8 cellular contexts compared by ENCODE assay signal in genomic region chr15:82808634-82809041, GRCh38. TPM values are rescaled to one million over a fixed set of nuclear protein-coding genes. Genes with fewer than 3 reads are reported as not detected.
DNase-seq lines count a peak whose midpoint lies in the region; ATAC-seq, FAIRE-seq and TF ChIP-seq lines count a peak whose summit lies in the region.

No MANE protein-coding gene starts in this region.

- no TSS peak for BruUV-seq in GM12878 (replicated peaks; lab: Mats Ljungman, UMichigan)

- H3K9me3 ChIP-seq in GM12878 (replicated peaks; ENCODE audit: control insufficient read depth, insufficient read depth, low read length): no peaks in the 10 kb centered on the region
- no peaks in the 10 kb centered on the region for H3K9me3 ChIP-seq in MG63

- RAD21 ChIA-PET in GM12878 (lab: Charles Lee; ENCODE audit: unreplicated experiment): interaction anchor here (0.6 to 1.9 kb wide), 3 partner anchors 24 to 198 kb away, joined by 3 to 5 read pairs (median 3); no protein-coding TSS in a partner anchor

- TF ChIP-seq EP300 in GM12878 (IDR thresholded peaks at IDR 0.05; ENCODE audit: borderline replicate concordance in 1 of 2, control insufficient read depth in 1 of 2, low read depth in 2 of 2, low read length in 2 of 2): no peak

- H3K4me1 Mint-ChIP-seq in naive B cell: peaks cover 40 to 57% (median 54%) of the 10 kb centered on the region in 3 donors

- peaks cover 0 to 3% (median 0%) of the 10 kb centered on the region in 7 donors for H3K9me3 Mint-ChIP-seq in naive B cell

- 2% methylated on average over 9 of the region's 9 CpGs for WGBS in GM12878 (ENCODE audit: insufficient coverage, insufficient replicate concordance, low lambda C conversion rate, missing lambda C conversion rate)

- no peak for TF ChIP-seq RAD21 in GM12878 (IDR thresholded peaks at IDR 0.05; ENCODE audit: insufficient read depth, low read depth, low read length)

- H3K27ac Mint-ChIP-seq in naive B cell: peak overlapping the region; percentile 43 to 97 (median 84)

- peaks cover 0 to 3% of the 10 kb centered on the region in 2 donors for H3K36me3 Mint-ChIP-seq in naive B cell

- H3K4me2 ChIP-seq in GM12878 (ENCODE audit: control insufficient read depth, insufficient read depth): peak overlapping the region; percentile 39

- SMC1A ChIA-PET in GM12878 (lab: Charles Lee; ENCODE audit: uncharacterized antibody, unreplicated experiment): interaction anchor here (0.9 to 6.3 kb wide), 3 partner anchors 11 to 58 kb away, joined by 3 to 39 read pairs (median 3); no protein-coding TSS in a partner anchor

- intact Hi-C loops in GM12878 (cut with micrococcal nuclease; ENCODE audit: unreplicated experiment): no loop called here

- H4K20me1 ChIP-seq in GM12878 (ENCODE audit: control insufficient read depth, insufficient read depth): no peaks in the 10 kb centered on the region

- peaks cover 33% of the 10 kb centered on the region for H3K79me2 ChIP-seq in GM12878 (ENCODE audit: control insufficient read depth, insufficient read depth, low read length)

- peak overlapping the region; percentile 1 to 96 (median 85) for H3K4me3 Mint-ChIP-seq in naive B cell

- POLR2A ChIA-PET in GM12878 (lab: Charles Lee): interaction anchor here (0.6 to 1.7 kb wide), 2 partner anchors 34 to 59 kb away, joined by 4 to 5 read pairs; no protein-coding TSS in a partner anchor

- peak overlapping the region; percentile 45 for H2AFZ ChIP-seq in GM12878 (ENCODE audit: control insufficient read depth, low read depth, low read length)

- H3K4me3 ChIP-seq in HL-60 (replicated peaks; ENCODE audit: insufficient read depth, low read length) (no peak overlapping the region), GM12878 (peak overlapping the region; percentile 35; the same call in 1 of the 2 replicates), MG63 (no peak overlapping the region; the same call in 1 of the 2 replicates)

- H3K36me3 ChIP-seq in GM12878 (ENCODE audit: control insufficient read depth in 2 of 2, insufficient read depth in 2 of 2, low read length in 1 of 2) (peaks cover 0 to 4% of the 10 kb centered on the region in 2 experiments; a peak in 2 of 4 replicates), MG63 (peaks cover 12% of the 10 kb centered on the region)

- H3K27me3 ChIP-seq in HL-60 (ENCODE audit: insufficient read depth, poor library complexity, severe bottlenecking): no peaks in the 10 kb centered on the region
- H3K27me3 ChIP-seq in GM12878 (replicated peaks in 1 of 2; ENCODE audit: control insufficient read depth in 2 of 2, insufficient read depth in 2 of 2, low read length in 1 of 2): no peaks in the 10 kb centered on the region
- H3K27me3 ChIP-seq in MG63: no peaks in the 10 kb centered on the region

- CTCF ChIA-PET in GM12878 (lab: Yijun Ruan, JAX): interaction anchor here (0.9 to 1.5 kb wide), 3 partner anchors 58 to 267 kb away, joined by 3 to 4 read pairs (median 3); partner anchors contain the start of gene C15orf40

- in situ Hi-C loops in ACHN (cut with HindIII; ENCODE audit: low pct_ligation_motif_present, low pct_unique_long_range_greater_than_20kb, low sequenced_read_pairs) (no loop called here), GM12878 (cut with MboI) (loop anchor here (10.0 kb wide), 1 partner anchor 264 kb away; the partner anchor contains the start of gene RPS17)

- H3K9ac ChIP-seq in GM12878 (ENCODE audit: control insufficient read depth, insufficient read depth, low read length): no peak overlapping the region

- ATAC-seq in GM12878 (no peak), naive B cell (ENCODE audit: low read depth in 2 of 2) (no peak), HG03457 (IDR thresholded peaks at IDR 0.05; ENCODE audit: unreplicated experiment) (no peak)

- no peak for FAIRE-seq in GM12878 (lab: Jason Lieb, UNC)

- TF ChIP-seq CTCF in HL-60 (IDR thresholded peaks at IDR 0.05; ENCODE audit: insufficient read depth, low read length) (no peak), GM12878 (IDR thresholded peaks at IDR 0.05 in 2 of 3, conservative IDR thresholded peaks at IDR 0.05 in 1 of 3; ENCODE audit: control insufficient read depth in 2 of 3, extremely low read depth in 1 of 3, insufficient read depth in 1 of 3, low read depth in 3 of 3, low read length in 3 of 3) (no peak)

- DNase-seq in ACHN: peak; percentile 48
- no peak for DNase-seq in HL-60 (ENCODE audit: low read depth in 1 of 2, low spot score in 1 of 2)
- no peak for DNase-seq in GM12878 (ENCODE audit: low read depth, low spot score)
- DNase-seq in naive B cell: no peak
- no peak for DNase-seq in MG63
- DNase-seq in D341Med (ENCODE audit: low spot score): no peak
- DNase-seq in islet precursor cell: no peak

- H3K27me3 Mint-ChIP-seq in naive B cell: no peaks in the 10 kb centered on the region

- peak overlapping the region; percentile 93 for H3K27ac ChIP-seq in HL-60 (replicated peaks)
- peak overlapping the region; percentile 41 for H3K27ac ChIP-seq in GM12878 (ENCODE audit: control insufficient read depth, insufficient read depth)

- TF ChIP-seq POLR2A in GM12878 (IDR thresholded peaks at IDR 0.05; ENCODE audit: low read depth, low read length): no peak

- peaks cover 32% of the 10 kb centered on the region for H3K4me1 ChIP-seq in GM12878 (ENCODE audit: control insufficient read depth, insufficient read depth, low read length)

TF ChIP-seq in GM12878, 131 proteins besides CTCF, POLR2A, EP300 and RAD21:
- no peak for TF ChIP-seq FOXM1 (IDR thresholded peaks at IDR 0.05; ENCODE audit: low read depth, low read length)
TF ChIP-seq in GM12878: peak in this region for 0.

RNA-seq across cellular contexts. Expression of gene WHAMM, which starts 0.8 kb away (rescaled TPM):
- 14.5 and 15.4 TPM in 2 replicates for total RNA-seq in GM12878 (2013; cell fraction: nucleolus; rRNA removed)
- total RNA-seq in GM12878 (2014; rRNA removed) (2.3 and 3.1 TPM in 2 replicates), GM12878 (2014; rRNA removed; fragmentation: Illumina TruSeq; extraction: Trizol) (2.2 and 2.3 TPM in 2 replicates), GM12878 (2021) (2.9 and 4.2 TPM in 2 replicates)
- polyA plus RNA-seq in GM12878 (2011; ENCODE audit: low read depth): 3.1 TPM
- polyA plus RNA-seq in GM12878 (2011; rRNA removed) (6.5 and 6.7 TPM in 2 replicates), GM12878 (2014; fragmentation: Illumina TruSeq; extraction: Trizol) (3.0 and 8.2 TPM in 2 replicates), GM12878 (2014; fragmentation: Nextera tagmentation; extraction: Ambion mirVana) (1 to 10 TPM; 1.7 to 1.8 TPM), GM12878 (2014; rRNA removed) (3.0 and 3.3 TPM in 2 replicates), GM12878 (2016; fragmentation: Nextera tagmentation; extraction: Ambion mirVana) (1 to 10 TPM in 1 of 2 experiments, under 1 TPM in 1; 0.87 to 2.7 TPM), naive B cell (ENCODE audit: low read depth in 6 of 6) (1 to 10 TPM; 2.2 to 7.3 (median 5.1) TPM)
- 5.1 and 5.2 TPM in 2 replicates for polyA plus RNA-seq in GM12878 (2011; cell fraction: cytosol; rRNA removed)
- polyA plus RNA-seq in GM12878 (2011; cell fraction: nucleus; rRNA removed): 8.8 and 11.4 TPM in 2 replicates
- polyA plus RNA-seq in GM12878 (2012): 4.2 and 5.0 TPM in 2 replicates
- polyA minus RNA-seq in GM12878 (2011; rRNA and poly(A)+ RNA removed): 2.2 and 2.4 TPM in 2 replicates
- polyA minus RNA-seq in GM12878 (2011; cell fraction: cytosol; rRNA and poly(A)+ RNA removed): 2.3 and 2.5 TPM in 2 replicates
- polyA minus RNA-seq in GM12878 (2011; cell fraction: nucleus; rRNA and poly(A)+ RNA removed): 3.6 and 7.5 TPM in 2 replicates
- 3.6 and 6.2 TPM in 2 replicates for total RNA-seq in MG63 (2014; rRNA removed; shearing (Covaris generic); ENCODE audit: low replicate concordance)

RNA-seq across cellular contexts. Expression of gene FSD2, which starts 2.8 kb away (rescaled TPM):
- 0.15 TPM in 1 of 2 replicates, not detected in the other for total RNA-seq in GM12878 (2013; cell fraction: nucleolus; rRNA removed)
- total RNA-seq in GM12878 (2014; rRNA removed) (under 0.01 TPM in 1 of 2 replicates, not detected in the other), GM12878 (2014; rRNA removed; fragmentation: Illumina TruSeq; extraction: Trizol) (0.05 and 0.13 TPM in 2 replicates), GM12878 (2021) (not detected in 2 replicates)
- polyA plus RNA-seq in GM12878 (2011; ENCODE audit: low read depth): not detected
- polyA plus RNA-seq in GM12878 (2011; rRNA removed) (0.01 TPM in 2 replicates), GM12878 (2014; fragmentation: Illumina TruSeq; extraction: Trizol) (0.07 and 0.78 TPM in 2 replicates), GM12878 (2014; fragmentation: Nextera tagmentation; extraction: Ambion mirVana) (under 1 TPM in 1 of 2 experiments, not detected in 1; 0.03 TPM), GM12878 (2014; rRNA removed) (0.18 TPM in 1 of 2 replicates, not detected in the other), GM12878 (2016; fragmentation: Nextera tagmentation; extraction: Ambion mirVana) (under 1 TPM; 0.35 to 0.39 TPM), naive B cell (ENCODE audit: low read depth in 6 of 6) (under 1 TPM in 1 of 6 donors, not detected in 5; 0.05 TPM)
- polyA plus RNA-seq in GM12878 (2011; cell fraction: cytosol; rRNA removed): not detected in 2 replicates
- 0.03 TPM in 2 replicates for polyA plus RNA-seq in GM12878 (2011; cell fraction: nucleus; rRNA removed)
- 0.04 TPM in 2 replicates for polyA plus RNA-seq in GM12878 (2012)
- 0.05 and 0.15 TPM in 2 replicates for polyA minus RNA-seq in GM12878 (2011; rRNA and poly(A)+ RNA removed)
- polyA minus RNA-seq in GM12878 (2011; cell fraction: cytosol; rRNA and poly(A)+ RNA removed): not detected in 2 replicates
- not detected in 2 replicates for polyA minus RNA-seq in GM12878 (2011; cell fraction: nucleus; rRNA and poly(A)+ RNA removed)
- not detected in 2 replicates for total RNA-seq in MG63 (2014; rRNA removed; shearing (Covaris generic); ENCODE audit: low replicate concordance)
